11 cellular contexts compared by ENCODE assay signal in genomic region chr7:131903315-131903714, GRCh38.
"Had no signal": no experiment of that assay in that cellular context is flagged by ENCODE, and none has a peak within 500 bp of the region (broad histone marks: within the 10 kb centered on the region; RNA-seq: fewer than 3 reads in every experiment).

No MANE protein-coding gene starts in this region.

- H3K4me1 ChIP-seq: HAP-1 had no signal

- FAIRE-seq: H1, H54 had no signal

- H3K36me3 ChIP-seq: HAP-1 had no signal

- DNase-seq: GM23248, GOT3, H7, H9, HCEC 1CT, HFFc6 had no signal

- H3K9ac ChIP-seq: GM23248 had no signal

- H3K9me3 ChIP-seq: HAP-1 had no signal

- H3K27ac ChIP-seq: GM23248 had no signal

- H3K4me2 ChIP-seq: GM23338 had no signal

- H2AFZ ChIP-seq: GM23248, GM23338 had no signal

- H3K4me3 ChIP-seq: GM23248, GM23338, HAP-1 had no signal

- ATAC-seq: GM23338, HCT116 had no signal
